ENCODE assay signal across 9 cellular contexts in the genomic region with DNA sequence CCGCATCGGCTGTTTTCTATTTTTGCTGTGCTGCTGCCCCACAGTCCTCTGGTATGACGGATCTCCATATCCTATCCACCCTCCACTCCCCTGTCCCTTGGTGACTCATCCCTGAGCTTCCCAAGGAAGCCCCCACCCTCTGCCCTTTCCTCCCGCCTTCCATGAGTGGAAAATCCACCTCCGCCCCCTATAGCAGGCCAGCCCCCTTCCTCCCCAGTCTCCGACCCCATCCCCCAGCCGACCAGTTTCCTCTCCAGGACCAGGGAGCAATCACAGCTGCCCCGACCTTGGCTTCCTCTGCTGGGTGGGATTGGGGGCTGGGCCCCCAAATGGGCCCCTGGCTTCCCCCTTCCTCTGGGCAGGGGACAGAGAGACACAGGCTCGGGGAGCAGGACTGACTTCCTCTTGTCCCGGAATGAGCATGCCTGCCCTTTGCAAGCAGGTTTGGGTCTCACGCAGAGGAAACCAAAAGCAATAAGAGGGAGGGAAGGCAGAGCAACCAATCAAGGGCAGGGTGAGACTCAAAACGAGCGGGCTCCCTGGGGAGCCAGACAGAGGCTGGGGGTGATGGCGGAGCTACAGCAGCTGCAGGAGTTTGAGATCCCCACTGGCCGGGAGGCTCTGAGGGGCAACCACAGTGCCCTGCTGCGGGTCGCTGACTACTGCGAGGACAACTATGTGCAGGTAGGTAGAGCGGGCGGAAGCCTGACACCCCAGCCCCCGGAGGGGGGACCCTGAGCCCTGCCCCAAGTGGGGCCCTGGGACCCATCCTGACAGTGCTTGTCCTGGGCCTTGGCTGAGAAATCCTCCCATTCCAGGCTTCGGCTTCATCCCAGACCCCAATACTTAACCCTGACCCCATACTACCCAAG. TPM values are rescaled to one million over a fixed set of nuclear protein-coding genes. Genes with fewer than 3 reads are reported as not detected.
DNase-seq lines count a peak whose midpoint lies in the region; ATAC-seq and TF ChIP-seq lines count a peak whose summit lies in the region.
"Had no signal": no experiment of that assay in that cellular context is flagged by ENCODE, and none has a peak within 500 bp of the region (broad histone marks: within the 10 kb centered on the region; RNA-seq: fewer than 3 reads in every experiment).

A gene with protein sequence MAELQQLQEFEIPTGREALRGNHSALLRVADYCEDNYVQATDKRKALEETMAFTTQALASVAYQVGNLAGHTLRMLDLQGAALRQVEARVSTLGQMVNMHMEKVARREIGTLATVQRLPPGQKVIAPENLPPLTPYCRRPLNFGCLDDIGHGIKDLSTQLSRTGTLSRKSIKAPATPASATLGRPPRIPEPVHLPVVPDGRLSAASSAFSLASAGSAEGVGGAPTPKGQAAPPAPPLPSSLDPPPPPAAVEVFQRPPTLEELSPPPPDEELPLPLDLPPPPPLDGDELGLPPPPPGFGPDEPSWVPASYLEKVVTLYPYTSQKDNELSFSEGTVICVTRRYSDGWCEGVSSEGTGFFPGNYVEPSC (plus strand): TSS at position 550 of the 872 bp plus-strand sequence. CDS start 18 bp downstream, at position 568.
A gene (minus strand): TSS at position 417 of the 872 bp plus-strand sequence. CDS start 3,152 bp downstream, outside the sequence.

- peak within 1 kb of the TSS; percentile 87 for H3K27ac Mint-ChIP-seq in T-helper 2 cell treated with Interferon-gamma antibody and Interleukin-4, amounts not matched to agents 5 μg/mL and 100 μg/mL, for 36 hours

- H3K9me3 ChIP-seq in muscle layer of duodenum (ENCODE audit: control insufficient read depth in 1 of 2, low read length in 2 of 2) (no peaks in the 10 kb centered on the region), transverse colon (no peaks in the 10 kb centered on the region)
- H3K9me3 ChIP-seq: A549 had no signal

- DNase-seq in NCI-H82 (lab: John Stamatoyannopoulos, UW) (peak; percentile 55), NCI-H82 treated with DMSO at 0.1 percent for 48 hours (lab: John Stamatoyannopoulos, UW; ENCODE audit: unreplicated experiment) (no peak), coronary artery (ENCODE audit: low spot score) (no peak), transverse colon (peak; percentile 70), G401 (ENCODE audit: low spot score) (no peak)
- peak; percentile 69 for DNase-seq in T-helper 2 cell treated with Interferon-gamma antibody and Interleukin-4, amounts not matched to agents 5 μg/mL and 100 μg/mL, for 36 hours (ENCODE audit: low spot score)

- H3K4me3 ChIP-seq in coronary artery (peak within 1 kb of the TSS; percentile 58), muscle layer of duodenum (ENCODE audit: low read depth in 1 of 2, low read length in 2 of 2) (peak within 1 kb of the TSS; percentile 41 to 56), transverse colon (peak within 1 kb of the TSS in 3 of 4 donors; percentile 25 to 44 (median 29))
- H3K4me3 ChIP-seq: A549 had no signal

- WGBS in transverse colon (ENCODE audit: low coverage in 1 of 2), 2 donors = 34 to 62% methylated on average over 6 to 22 of the region's 22 CpGs

- peaks cover 26% of the 10 kb centered on the region for H3K36me3 Mint-ChIP-seq in T-helper 2 cell treated with Interferon-gamma antibody and Interleukin-4, amounts not matched to agents 5 μg/mL and 100 μg/mL, for 36 hours (ENCODE audit: low read depth)

- H3K27ac ChIP-seq in coronary artery = peak within 1 kb of the TSS in 1 of 2 donors; percentile 65
- H3K27ac ChIP-seq in muscle layer of duodenum (ENCODE audit: low read length) = peak within 1 kb of the TSS; percentile 60
- peak within 1 kb of the TSS; percentile 67 to 79 (median 74) for H3K27ac ChIP-seq in transverse colon
- H3K27ac ChIP-seq: A549 had no signal

- peaks cover 55% of the 10 kb centered on the region for H3K4me1 Mint-ChIP-seq in T-helper 2 cell treated with Interferon-gamma antibody and Interleukin-4, amounts not matched to agents 5 μg/mL and 100 μg/mL, for 36 hours (ENCODE audit: low read depth)

- in situ Hi-C loops in transverse colon (cut with MboI; ENCODE audit: low pct_ligation_motif_present in 1 of 4, low pct_unique_long_range_greater_than_20kb in 1 of 4, low sequenced_read_pairs in 3 of 4) = no loop called here
- in situ Hi-C loops in G401 (cut with HindIII; ENCODE audit: low sequenced_read_pairs) = no loop called here

- H3K27me3 ChIP-seq in muscle layer of duodenum (ENCODE audit: low read depth, low read length) (no peaks in the 10 kb centered on the region), transverse colon (peaks cover 9% of the 10 kb centered on the region)

- TF ChIP-seq EP300 in transverse colon (IDR thresholded peaks at IDR 0.05; ENCODE audit: low read depth) = no peak

- no peaks in the 10 kb centered on the region for H3K9me3 Mint-ChIP-seq in T-helper 2 cell treated with Interferon-gamma antibody and Interleukin-4, amounts not matched to agents 5 μg/mL and 100 μg/mL, for 36 hours

- peak within 1 kb of the TSS; percentile 95 for H3K4me3 Mint-ChIP-seq in T-helper 2 cell treated with Interferon-gamma antibody and Interleukin-4, amounts not matched to agents 5 μg/mL and 100 μg/mL, for 36 hours

- H3K27me3 Mint-ChIP-seq in T-helper 2 cell treated with Interferon-gamma antibody and Interleukin-4, amounts not matched to agents 5 μg/mL and 100 μg/mL, for 36 hours (ENCODE audit: low read depth) = no peaks in the 10 kb centered on the region

- peak; percentile 72 for TF ChIP-seq POLR2A in transverse colon (IDR thresholded peaks at IDR 0.05)

- H3K4me1 ChIP-seq in muscle layer of duodenum (ENCODE audit: control insufficient read depth in 1 of 2, insufficient read depth in 2 of 2, low read length in 2 of 2) (peaks cover 5 to 14% of the 10 kb centered on the region in 2 donors), transverse colon (peaks cover 0 to 17% (median 3%) of the 10 kb centered on the region in 4 donors)

- peak; percentile 80 for ATAC-seq in HG03095 (IDR thresholded peaks at IDR 0.05; ENCODE audit: unreplicated experiment)
- ATAC-seq: A549 had no signal

- intact Hi-C loops in transverse colon (cut with DNase I; ENCODE audit: low total_unique reads) = loop anchor here (10.0 kb wide), 1 partner anchor 46 kb away; no protein-coding TSS in a partner anchor

- H3K36me3 ChIP-seq in muscle layer of duodenum (ENCODE audit: control insufficient read depth in 1 of 2, insufficient read depth in 2 of 2, low read length in 2 of 2) (no peaks in the 10 kb centered on the region), transverse colon (no peaks in the 10 kb centered on the region)

- TF ChIP-seq CTCF in coronary artery (IDR thresholded peaks at IDR 0.05) (no peak), transverse colon (IDR thresholded peaks at IDR 0.05) (no peak)

RNA-seq across cellular contexts. Expression of the first gene that starts in this region (rescaled TPM):
- total RNA-seq in transverse colon = 1 to 10 TPM in 3 of 4 donors, under 1 TPM in 1; 0.60 to 7.6 (median 5.9) TPM
- total RNA-seq in G401 (2014; rRNA removed; shearing (Covaris generic)) = 0.14 TPM in 1 of 2 replicates, not detected in the other

RNA-seq across cellular contexts. Expression of the second gene that starts in this region (rescaled TPM):
- total RNA-seq in transverse colon = 1 to 10 TPM in 1 of 4 donors, under 1 TPM in 1, not detected in 2; 0.68 to 4.0 TPM
- not detected in 2 replicates for total RNA-seq in G401 (2014; rRNA removed; shearing (Covaris generic))

Comparison
In these comparisons a context has a peak if more than half of its experiments do, and no peak if none do; other contexts are left out.
1. DNase-seq: peak in NCI-H82 (single experiment), T-helper 2 cell treated with Interferon-gamma antibody and Interleukin-4, amounts not matched to agents 5 μg/mL and 100 μg/mL, for 36 hours (single experiment) and transverse colon (single experiment); none in NCI-H82 treated with DMSO at 0.1 percent for 48 hours (single experiment), coronary artery (single experiment) and G401 (single experiment).
2. Peak in every context shown above with its lines, with median percentiles within 50 percentile points of each other: H3K4me3 ChIP-seq.